ENCODE assay signal across 11 cellular contexts in genomic region chr4:105619193-105619931, GRCh38.
A peak's percentile ranks its signal among the peaks of the same experiment; 100 is the strongest.
DNase-seq lines count a peak whose midpoint lies in the region; ATAC-seq and TF ChIP-seq lines count a peak whose summit lies in the region.
"Had no signal": no experiment of that assay in that cellular context is flagged by ENCODE, and none has a peak within 500 bp of the region (broad histone marks: within the 10 kb centered on the region; RNA-seq: fewer than 3 reads in every experiment).

No MANE protein-coding gene starts in this region.

- no peaks in the 10 kb centered on the region for H3K36me3 ChIP-seq in BE2C
- no peaks in the 10 kb centered on the region for H3K36me3 ChIP-seq in smooth muscle cell (ENCODE audit: low read depth)

- H3K4me1 ChIP-seq in BE2C (peaks cover 3% of the 10 kb centered on the region; the same call in 1 of the 2 replicates), smooth muscle cell (ENCODE audit: low read depth) (no peaks in the 10 kb centered on the region)

- TF ChIP-seq CTCF in BE2C (IDR thresholded peaks at IDR 0.05; ENCODE audit: low read depth, low read length) (no peak), epithelial cell of proximal tubule (conservative IDR thresholded peaks at IDR 0.05; ENCODE audit: low read depth, low read length) (no peak), smooth muscle cell (IDR thresholded peaks at IDR 0.05; ENCODE audit: borderline replicate concordance, insufficient read depth, poor library complexity, severe bottlenecking) (no peak)

- no peaks in the 10 kb centered on the region for H3K79me2 ChIP-seq in smooth muscle cell (ENCODE audit: low read depth)

- 88% methylated on average over 5 of the region's 5 CpGs for WGBS in smooth muscle cell (ENCODE audit: low lambda C conversion rate)

- H3K27me3 ChIP-seq in BE2C (no peaks in the 10 kb centered on the region), smooth muscle cell (ENCODE audit: low read depth) (no peaks in the 10 kb centered on the region)

- no peak overlapping the region for H3K27ac ChIP-seq in smooth muscle cell (ENCODE audit: low read depth)
- H3K27ac ChIP-seq: skin epidermis had no signal

- no peak overlapping the region for H2AFZ ChIP-seq in smooth muscle cell (ENCODE audit: low read depth)

- peaks cover 18% of the 10 kb centered on the region for H3F3A ChIP-seq in smooth muscle cell (ENCODE audit: low read depth)

- H4K20me1 ChIP-seq in smooth muscle cell (ENCODE audit: low read depth): no peaks in the 10 kb centered on the region

- H3K4me3 ChIP-seq in BE2C (ENCODE audit: low read depth, low read length) (no peak overlapping the region), epithelial cell of proximal tubule (ENCODE audit: low read depth, low read length) (no peak overlapping the region), smooth muscle cell (no peak overlapping the region)
- H3K4me3 ChIP-seq: skin epidermis had no signal

- DNase-seq in BE2C (peak; percentile 80), NCI-H748 (lab: John Stamatoyannopoulos, UW; ENCODE audit: unreplicated experiment) (peak; percentile 97), epithelial cell of proximal tubule (ENCODE audit: low read depth) (peak; percentile 74), midbrain (lab: John Stamatoyannopoulos, UW) (peak; percentile 28), smooth muscle cell (lab: John Stamatoyannopoulos, UW; ENCODE audit: unreplicated experiment) (no peak)
- no peak for DNase-seq in activated CD4-positive, alpha-beta T cell treated with anti-CD3 and anti-CD28 coated beads, Interleukin-2, amount 50 U/mL, for 48 hours
- DNase-seq: cortex of kidney had no signal

- ATAC-seq in GM18868 (IDR thresholded peaks at IDR 0.05; ENCODE audit: unreplicated experiment): no peak
- no peak for ATAC-seq in GM18873 (IDR thresholded peaks at IDR 0.05; ENCODE audit: low FRiP score, unreplicated experiment)
- ATAC-seq: stimulated activated memory B cell treated with anti-CD40 and anti-IgM and Interleukin-4, amounts not matched to agents 10 μg/mL and 1 μg/mL and 100 μg/mL, for 72 hours had no signal

- H3K4me2 ChIP-seq in smooth muscle cell: no peak overlapping the region

- H3K9me3 ChIP-seq in BE2C (no peaks in the 10 kb centered on the region), smooth muscle cell (replicated peaks; ENCODE audit: low read depth) (no peaks in the 10 kb centered on the region)

- H3K9ac ChIP-seq in smooth muscle cell (ENCODE audit: low read depth): no peak overlapping the region

Comparison
In these comparisons a context has a peak if more than half of its experiments do, and no peak if none do; other contexts are left out.
1. DNase-seq: peak in BE2C (single experiment), NCI-H748 (single experiment), epithelial cell of proximal tubule (single experiment) and midbrain (single experiment); none in activated CD4-positive, alpha-beta T cell treated with anti-CD3 and anti-CD28 coated beads, Interleukin-2, amount 50 U/mL, for 48 hours (0 of 2) and smooth muscle cell (single experiment).